In genomic region chrX:118348186-118348810, GRCh38 we compare ENCODE assay signal across 10 cellular contexts. TPM values are rescaled to one million over a fixed set of nuclear protein-coding genes. Genes with fewer than 3 reads are reported as not detected.
DNase-seq lines count a peak whose midpoint lies in the region; TF ChIP-seq lines count a peak whose summit lies in the region.
"Had no signal": no experiment of that assay in that cellular context is flagged by ENCODE, and none has a peak within 500 bp of the region (broad histone marks: within the 10 kb centered on the region; RNA-seq: fewer than 3 reads in every experiment).

No MANE protein-coding gene starts in this region.

- H3K4me3 Mint-ChIP-seq in Calu3 (ENCODE audit: low read depth, unreplicated experiment) (peak overlapping the region; percentile 94), nephron (peak overlapping the region; percentile 97 to 100 (median 99))

- H3K36me3 ChIP-seq in sigmoid colon: no peaks in the 10 kb centered on the region

- H3K36me3 Mint-ChIP-seq in Calu3 (ENCODE audit: insufficient read depth, unreplicated experiment) (peaks cover 26% of the 10 kb centered on the region), nephron (ENCODE audit: low read depth) (no peaks in the 10 kb centered on the region)

- TF ChIP-seq CTCF in Calu3 (IDR thresholded peaks at IDR 0.05; ENCODE audit: unreplicated experiment) (no peak), LNCaP clone FGC (IDR thresholded peaks at IDR 0.05; ENCODE audit: control insufficient read depth, extremely low read depth, insufficient read depth) (no peak), choroid plexus epithelial cell (conservative IDR thresholded peaks at IDR 0.05; ENCODE audit: low read depth, low read length) (no peak), nephron (IDR thresholded peaks at IDR 0.05; ENCODE audit: unreplicated experiment in 3 of 3) (no peak), sigmoid colon (IDR thresholded peaks at IDR 0.05) (no peak)

- no peak overlapping the region for H3K27ac ChIP-seq in sigmoid colon

- H3K27me3 ChIP-seq in sigmoid colon: peaks cover 0 to 3% (median 0%) of the 10 kb centered on the region in 3 donors

- BruUV-seq in Calu3 (replicated peaks; lab: Mats Ljungman, UMichigan): no TSS peak

- DNase-seq in Calu3 (no peak), LNCaP clone FGC (ENCODE audit: low read depth) (no peak), choroid plexus epithelial cell (ENCODE audit: low read depth) (no peak), NK-92 (lab: John Stamatoyannopoulos, UW; ENCODE audit: unreplicated experiment) (no peak), NCI-H82 treated with DMSO at 0.1 percent for 48 hours (lab: John Stamatoyannopoulos, UW; ENCODE audit: unreplicated experiment) (no peak), sigmoid colon (no peak), putamen (ENCODE audit: low spot score) (no peak)
- DNase-seq: activated naive CD4-positive, alpha-beta T cell; NCI-H774 had no signal

- peak overlapping the region; percentile 81 for H3K4me3 ChIP-seq in LNCaP clone FGC (ENCODE audit: low read depth, low read length)
- H3K4me3 ChIP-seq in choroid plexus epithelial cell (ENCODE audit: low read depth, low read length): peak overlapping the region; percentile 75
- peak overlapping the region in 1 of 4 donors; percentile 75 for H3K4me3 ChIP-seq in sigmoid colon

- CTCF ChIA-PET in Calu3 (lab: Charles Lee): interaction anchor here (1.1 kb wide), 1 partner anchor 24 kb away, joined by 5 read pairs; no protein-coding TSS in a partner anchor

- H3K27me3 Mint-ChIP-seq in Calu3 (ENCODE audit: unreplicated experiment): no peaks in the 10 kb centered on the region
- no peaks in the 10 kb centered on the region for H3K27me3 Mint-ChIP-seq in nephron (ENCODE audit: low read depth)

- H3K4me1 Mint-ChIP-seq in Calu3 (ENCODE audit: low read depth, unreplicated experiment) (peaks cover 23% of the 10 kb centered on the region), nephron (peaks cover 48% of the 10 kb centered on the region)

- H3K9me3 Mint-ChIP-seq in Calu3 (ENCODE audit: low read depth, unreplicated experiment) (no peaks in the 10 kb centered on the region), nephron (no peaks in the 10 kb centered on the region)

- H3K4me1 ChIP-seq in sigmoid colon: peaks cover 0 to 24% (median 20%) of the 10 kb centered on the region in 4 donors

- H3K27ac Mint-ChIP-seq in Calu3 (ENCODE audit: unreplicated experiment) (no peak overlapping the region), nephron (peak overlapping the region; percentile 96 to 100 (median 97))

- 43 to 58% methylated on average over 2 of the region's 2 CpGs for WGBS in sigmoid colon, 2 donors

- no peak for TF ChIP-seq POLR2A in sigmoid colon (IDR thresholded peaks at IDR 0.05)

- intact Hi-C loops in Calu3 (cut with micrococcal nuclease; ENCODE audit: unreplicated experiment): no loop called here
- intact Hi-C loops in sigmoid colon (cut with DNase I): loop anchor here (5.0 to 10.0 kb wide), 3 partner anchors 149 to 887 kb away; partner anchors contain the start of genes DOCK11, KLHL13 and PGRMC1

- H3K9me3 ChIP-seq in sigmoid colon: no peaks in the 10 kb centered on the region

- no peak for TF ChIP-seq EP300 in sigmoid colon (IDR thresholded peaks at IDR 0.05)

RNA-seq across cellular contexts. Expression of gene WDR44, which starts 2.4 kb away (rescaled TPM):
- 15.1 and 15.8 TPM in 2 replicates for total RNA-seq in Calu3 (2022)
- 10 to 100 TPM; 17.0 to 23.2 (median 20.2) TPM for total RNA-seq in sigmoid colon
- polyA plus RNA-seq in sigmoid colon: 1 to 10 TPM; 3.0 to 7.2 (median 3.5) TPM
